In genomic region chr7:18421297-18422004, GRCh38 we compare ENCODE assay signal across 11 cellular contexts.
DNase-seq lines count a peak whose midpoint lies in the region; ATAC-seq, FAIRE-seq and TF ChIP-seq lines count a peak whose summit lies in the region.
"Had no signal": no experiment of that assay in that cellular context is flagged by ENCODE, and none has a peak within 500 bp of the region (broad histone marks: within the 10 kb centered on the region; RNA-seq: fewer than 3 reads in every experiment).

No MANE protein-coding gene starts in this region.

- peak; percentile 64 for FAIRE-seq in H54 (lab: Jason Lieb, UNC)

- peak; percentile 11 for DNase-seq in ELF-1 (ENCODE audit: low read depth, low spot score)
- DNase-seq in H54 (ENCODE audit: insufficient read length, low spot score): no peak
- peak; percentile 51 for DNase-seq in SK-MEL-5 (ENCODE audit: low read depth, low spot score)
- peak; percentile 22 for DNase-seq in myocyte (ENCODE audit: low read depth)
- no peak for DNase-seq in testis
- DNase-seq in superior temporal gyrus (ENCODE audit: extremely low spot score): no peak
- DNase-seq in tibial artery: no peak
- DNase-seq: activated CD8-positive, alpha-beta memory T cell treated with anti-CD3 and anti-CD28 coated beads for 24 hours had no signal

- TF ChIP-seq POLR2A in H54 (IDR thresholded peaks at IDR 0.05; ENCODE audit: low read depth, low read length) (no peak), testis (IDR thresholded peaks at IDR 0.05) (no peak)

- TF ChIP-seq CTCF in testis (IDR thresholded peaks at IDR 0.05): no peak
- no peak for TF ChIP-seq CTCF in tibial artery (IDR thresholded peaks at IDR 0.05)

- WGBS in testis, 2 donors: 50 to 63% methylated on average over 4 of the region's 4 CpGs

- H3K9me3 ChIP-seq in testis (no peaks in the 10 kb centered on the region), tibial artery (no peaks in the 10 kb centered on the region)

- no peaks in the 10 kb centered on the region for H3K4me1 ChIP-seq in testis
- peaks cover 0 to 22% (median 3%) of the 10 kb centered on the region in 4 donors for H3K4me1 ChIP-seq in tibial artery

- in situ Hi-C loops in SK-MEL-5 (cut with HindIII; ENCODE audit: low pct_unique_long_range_greater_than_20kb, low sequenced_read_pairs): no loop called here

- H3K4me3 ChIP-seq in testis: no peak overlapping the region
- no peak overlapping the region for H3K4me3 ChIP-seq in tibial artery

- no peaks in the 10 kb centered on the region for H3K36me3 ChIP-seq in testis (ENCODE audit: low read depth, missing control alignments)
- no peaks in the 10 kb centered on the region for H3K36me3 ChIP-seq in tibial artery

- H3K27ac ChIP-seq in testis (no peak overlapping the region), tibial artery (peak overlapping the region in 1 of 2 donors; percentile 1)

- no peak for ATAC-seq in HG03196 (IDR thresholded peaks at IDR 0.05; ENCODE audit: unreplicated experiment)
- ATAC-seq: HCT116, sciatic nerve had no signal

- no peaks in the 10 kb centered on the region for H3K27me3 ChIP-seq in testis
- no peaks in the 10 kb centered on the region for H3K27me3 ChIP-seq in tibial artery

- intact Hi-C loops in testis (cut with DNase I; ENCODE audit: low total_unique reads): no loop called here
- intact Hi-C loops in tibial artery (cut with DNase I; ENCODE audit: low total_unique reads): no loop called here

Comparison
In these comparisons a context has a peak if more than half of its experiments do, and no peak if none do; other contexts are left out.
1. DNase-seq: peak in ELF-1 (single experiment), SK-MEL-5 (single experiment) and myocyte (single experiment); none in H54 (single experiment), testis (single experiment), superior temporal gyrus (single experiment) and tibial artery (0 of 2).